Comparison of ENCODE assay signal across 2 cellular contexts in genomic region chr14:73105050-73105449, GRCh38.
TF ChIP-seq lines count a peak whose summit lies in the region.

No MANE protein-coding gene starts in this region.

TF ChIP-seq in H1, 55 proteins besides CTCF, POLR2A, EP300 and RAD21:
- TF ChIP-seq HDAC6 (IDR thresholded peaks at IDR 0.05; ENCODE audit: low read depth, low read length) (no peak), SIX5 (IDR thresholded peaks at IDR 0.05; ENCODE audit: low read depth, low read length) (no peak), ZNF274 (IDR thresholded peaks at IDR 0.05; ENCODE audit: borderline replicate concordance, extremely low read depth, low read length) (no peak), POU5F1 (IDR thresholded peaks at IDR 0.05; ENCODE audit: low read depth, low read length) (no peak)

TF ChIP-seq in WTC11, 78 proteins besides CTCF, POLR2A, EP300 and RAD21:
- TF ChIP-seq, protein P1, sequence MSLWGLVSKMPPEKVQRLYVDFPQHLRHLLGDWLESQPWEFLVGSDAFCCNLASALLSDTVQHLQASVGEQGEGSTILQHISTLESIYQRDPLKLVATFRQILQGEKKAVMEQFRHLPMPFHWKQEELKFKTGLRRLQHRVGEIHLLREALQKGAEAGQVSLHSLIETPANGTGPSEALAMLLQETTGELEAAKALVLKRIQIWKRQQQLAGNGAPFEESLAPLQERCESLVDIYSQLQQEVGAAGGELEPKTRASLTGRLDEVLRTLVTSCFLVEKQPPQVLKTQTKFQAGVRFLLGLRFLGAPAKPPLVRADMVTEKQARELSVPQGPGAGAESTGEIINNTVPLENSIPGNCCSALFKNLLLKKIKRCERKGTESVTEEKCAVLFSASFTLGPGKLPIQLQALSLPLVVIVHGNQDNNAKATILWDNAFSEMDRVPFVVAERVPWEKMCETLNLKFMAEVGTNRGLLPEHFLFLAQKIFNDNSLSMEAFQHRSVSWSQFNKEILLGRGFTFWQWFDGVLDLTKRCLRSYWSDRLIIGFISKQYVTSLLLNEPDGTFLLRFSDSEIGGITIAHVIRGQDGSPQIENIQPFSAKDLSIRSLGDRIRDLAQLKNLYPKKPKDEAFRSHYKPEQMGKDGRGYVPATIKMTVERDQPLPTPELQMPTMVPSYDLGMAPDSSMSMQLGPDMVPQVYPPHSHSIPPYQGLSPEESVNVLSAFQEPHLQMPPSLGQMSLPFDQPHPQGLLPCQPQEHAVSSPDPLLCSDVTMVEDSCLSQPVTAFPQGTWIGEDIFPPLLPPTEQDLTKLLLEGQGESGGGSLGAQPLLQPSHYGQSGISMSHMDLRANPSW (CRISPR knock-in tag; conservative IDR thresholded peaks at IDR 0.05; ENCODE audit: low read depth): no peak
- TF ChIP-seq ZNF263 (CRISPR knock-in tag; IDR thresholded peaks at IDR 0.05; ENCODE audit: low read depth) (no peak), EMX1 (CRISPR knock-in tag; IDR thresholded peaks at IDR 0.05) (no peak)
